ENCODE assay signal across 8 cellular contexts in genomic region chr9:38392235-38393127, GRCh38. TPM values are rescaled to one million over a fixed set of nuclear protein-coding genes. Genes with fewer than 3 reads are reported as not detected.
A peak's percentile ranks its signal among the peaks of the same experiment; 100 is the strongest.
DNase-seq lines count a peak whose midpoint lies in the region; ATAC-seq and TF ChIP-seq lines count a peak whose summit lies in the region.

ALDH1B1 (plus strand) TSS chr9:38392702; CDS start chr9:38395749, 3,047 bp downstream.

- H3K9me3 Mint-ChIP-seq in chondrocyte (ENCODE audit: low read depth) = no peaks in the 10 kb centered on the region

- H3K4me1 Mint-ChIP-seq in chondrocyte (ENCODE audit: low read depth) = peaks cover 64% of the 10 kb centered on the region

- peak; percentile 57 for TF ChIP-seq CTCF in chondrocyte (IDR thresholded peaks at IDR 0.05)

- ATAC-seq in HG03060 (IDR thresholded peaks at IDR 0.05; ENCODE audit: low read depth, unreplicated experiment) = peak; percentile 80
- peak; percentile 98 to 99 for ATAC-seq in activated CD4-positive, CD25-positive, alpha-beta regulatory T cell treated with anti-CD3 and anti-CD28 coated beads, Interleukin-2, amount 50 U/mL, for 24 hours

- peaks cover 19% of the 10 kb centered on the region for H3K36me3 Mint-ChIP-seq in chondrocyte (ENCODE audit: low read depth)

- peak; percentile 99 for DNase-seq in AG08396 (ENCODE audit: low spot score)
- peak; percentile 75 for DNase-seq in NCI-H2227 treated with DMSO at 0.1 percent for 48 hours (lab: John Stamatoyannopoulos, UW)
- DNase-seq in chondrocyte (ENCODE audit: low spot score) = peak; percentile 19
- peak; percentile 91 for DNase-seq in kidney tubule cell (ENCODE audit: low spot score)
- peak; percentile 68 for DNase-seq in stimulated activated CD4-positive, alpha-beta T cell treated with anti-CD3 and anti-CD28 coated beads, Interleukin-1b, Interleukin-23, amount 100 ng/mL, for 48 hours

- peak; percentile 49 for TF ChIP-seq POLR2A in GM18526 (IDR thresholded peaks at IDR 0.05; ENCODE audit: extremely low read depth, insufficient read length)

- H3K27me3 Mint-ChIP-seq in chondrocyte (ENCODE audit: low read depth) = no peaks in the 10 kb centered on the region

- peak within 1 kb of the TSS; percentile 74 for H3K27ac Mint-ChIP-seq in chondrocyte (ENCODE audit: unreplicated experiment)

- peak within 1 kb of the TSS; percentile 93 for H3K4me3 Mint-ChIP-seq in chondrocyte (ENCODE audit: unreplicated experiment)

RNA-seq across cellular contexts. Expression of gene ALDH1B1, which starts in this region (rescaled TPM):
- total RNA-seq in chondrocyte = 36.8 to 74.6 TPM (median 74.2 TPM) in 3 replicates

Comparison
In these comparisons a context has a peak if more than half of its experiments do, and no peak if none do; other contexts are left out.
1. Peak in every context shown above with its lines: DNase-seq and ATAC-seq.
2. DNase-seq: peak in every context shown above with its lines; median percentile 99 in AG08396; 91 in kidney tubule cell; 75 in NCI-H2227 treated with DMSO at 0.1 percent for 48 hours; 68 in stimulated activated CD4-positive, alpha-beta T cell treated with anti-CD3 and anti-CD28 coated beads, Interleukin-1b, Interleukin-23, amount 100 ng/mL, for 48 hours; 19 in chondrocyte.